Comparison of ENCODE assay signal across 16 cellular contexts in genomic region chr19:53131085-53131484, GRCh38. TPM values are rescaled to one million over a fixed set of nuclear protein-coding genes. Genes with fewer than 3 reads are reported as not detected.
A peak's percentile ranks its signal among the peaks of the same experiment; 100 is the strongest.
DNase-seq lines count a peak whose midpoint lies in the region; TF ChIP-seq lines count a peak whose summit lies in the region.
"Had no signal": no experiment of that assay in that cellular context is flagged by ENCODE, and none has a peak within 500 bp of the region (broad histone marks: within the 10 kb centered on the region; RNA-seq: fewer than 3 reads in every experiment).

No MANE protein-coding gene starts in this region.

- peaks cover 49% of the 10 kb centered on the region for H3K4me1 ChIP-seq in left ventricle myocardium inferior

- H3K9me3 ChIP-seq in left ventricle myocardium inferior (replicated peaks): peaks cover under 1% of the 10 kb centered on the region
- H3K9me3 ChIP-seq: prostate gland had no signal

- H3K4me3 ChIP-seq in left ventricle myocardium inferior: peak overlapping the region; percentile 86

- H3K27me3 ChIP-seq in left ventricle myocardium inferior (ENCODE audit: low read depth): no peaks in the 10 kb centered on the region

- H3K4me3 Mint-ChIP-seq in mesothelial cell of epicardium: peak overlapping the region; percentile 86
- H3K4me3 Mint-ChIP-seq: central memory CD8-positive, alpha-beta T cell had no signal

- H3K4me1 Mint-ChIP-seq in mesothelial cell of epicardium: peaks cover 28% of the 10 kb centered on the region

- no peaks in the 10 kb centered on the region for H3K36me3 ChIP-seq in left ventricle myocardium inferior
- H3K36me3 ChIP-seq: prostate gland had no signal

- DNase-seq in left ventricle myocardium inferior: no peak
- no peak for DNase-seq in cardiac septum (ENCODE audit: low spot score)
- no peak for DNase-seq in mesothelial cell of epicardium (ENCODE audit: low spot score in 2 of 2, unreplicated experiment in 2 of 2)
- no peak for DNase-seq in NCI-H69 (lab: John Stamatoyannopoulos, UW)
- no peak for DNase-seq in SHP77 treated with DMSO at 0.1 percent for 48 hours (lab: John Stamatoyannopoulos, UW)
- DNase-seq in stimulated activated CD8-positive, alpha-beta memory T cell treated with anti-CD3 and anti-CD28 coated beads, Interleukin-4, amount 100 ng/mL, for 48 hours: no peak
- DNase-seq: activated CD4-positive, CD25-positive, alpha-beta regulatory T cell; activated CD8-positive, alpha-beta memory T cell treated with anti-CD3 and anti-CD28 coated beads, Interleukin-2, amount 50 U/mL, for 4 hours; NCI-H2081 treated with DMSO at 0.1 percent for 48 hours; NCI-H748 treated with DMSO at 0.1 percent for 48 hours; RPMI8226 had no signal

- peaks cover 9% of the 10 kb centered on the region for H3K9me3 Mint-ChIP-seq in mesothelial cell of epicardium

- H3K27ac ChIP-seq in left ventricle myocardium inferior (replicated peaks) (peak overlapping the region; percentile 90), angular gyrus (ENCODE audit: low read depth, low read length) (peak overlapping the region; percentile 16), temporal lobe (ENCODE audit: low read depth, low read length) (peak overlapping the region; percentile 19)
- H3K27ac ChIP-seq: prostate gland had no signal

- intact Hi-C loops in left ventricle myocardium inferior (cut with micrococcal nuclease) (no loop called here), cardiac septum (cut with DNase I) (no loop called here)

- H3K27ac Mint-ChIP-seq in mesothelial cell of epicardium: no peak overlapping the region
- H3K27ac Mint-ChIP-seq: activated naive CD4-positive, alpha-beta T cell treated with anti-CD3 and anti-CD28 coated beads, Interleukin-2, amount 50 U/mL, for 24 hours had no signal

- TF ChIP-seq CTCF in left ventricle myocardium inferior (IDR thresholded peaks at IDR 0.05; ENCODE audit: borderline replicate concordance) (no peak), mesothelial cell of epicardium (IDR thresholded peaks at IDR 0.05; ENCODE audit: unreplicated experiment) (no peak)

- H3K36me3 Mint-ChIP-seq in mesothelial cell of epicardium: peaks cover 9% of the 10 kb centered on the region

- H3K27me3 Mint-ChIP-seq in mesothelial cell of epicardium (ENCODE audit: low read depth): no peaks in the 10 kb centered on the region

RNA-seq across cellular contexts. Expression of gene ZNF415, which starts 1.6 kb away (rescaled TPM):
- total RNA-seq in left ventricle myocardium inferior (21.0 TPM), cardiac septum (20.9 TPM), mesothelial cell of epicardium (13.1 to 15.6 TPM (median 13.8 TPM) in 3 replicates), temporal lobe (31.7 TPM)

RNA-seq across cellular contexts. Expression of gene ZNF347, which starts 27.8 kb away (rescaled TPM):
- total RNA-seq in left ventricle myocardium inferior (7.3 TPM), cardiac septum (7.7 TPM), mesothelial cell of epicardium (12.1 to 15.6 TPM (median 14.8 TPM) in 3 replicates), temporal lobe (16.5 TPM)

RNA-seq across cellular contexts. Expression of gene ZNF160, which starts 27.9 kb away (rescaled TPM):
- total RNA-seq in left ventricle myocardium inferior (16.8 TPM), cardiac septum (16.8 TPM), mesothelial cell of epicardium (67.8 to 71.0 TPM (median 68.3 TPM) in 3 replicates), temporal lobe (32.5 TPM)

Comparison
In these comparisons a context has a peak if more than half of its experiments do, and no peak if none do; other contexts are left out.
1. H3K27ac ChIP-seq: peak in every context shown above with its lines; median percentile 90 in left ventricle myocardium inferior; 19 in temporal lobe; 16 in angular gyrus.